Comparison of ENCODE assay signal across 11 cellular contexts in the genomic region with DNA sequence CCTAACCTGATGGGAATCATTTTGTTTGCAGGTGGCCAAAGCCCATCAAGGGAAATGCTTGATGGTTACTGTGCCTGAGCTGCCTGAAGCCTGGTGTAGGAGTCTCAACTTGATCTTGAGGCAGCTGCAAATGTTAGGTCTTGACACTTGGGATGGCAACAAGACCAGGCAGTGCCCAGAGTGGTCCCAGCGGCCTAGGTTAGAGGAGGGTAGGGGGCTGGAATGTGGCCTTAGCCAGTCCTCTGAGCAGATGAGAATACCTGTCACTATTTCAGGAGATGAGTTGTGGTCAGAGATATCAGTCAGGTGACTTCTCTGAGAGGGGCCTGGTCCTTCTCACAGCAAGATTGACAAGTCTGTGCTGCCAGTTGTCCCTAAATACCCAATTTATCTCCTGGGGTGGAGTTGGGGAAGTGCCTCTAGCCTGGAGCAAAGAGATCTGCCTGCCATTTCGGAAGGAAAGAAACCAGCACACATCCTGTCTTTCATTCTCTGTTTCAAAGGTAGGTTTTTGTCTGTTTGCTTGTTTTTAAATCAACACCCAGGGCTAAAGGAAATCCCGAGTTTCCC. TPM values are rescaled to one million over a fixed set of nuclear protein-coding genes. Genes with fewer than 3 reads are reported as not detected.
DNase-seq lines count a peak whose midpoint lies in the region; FAIRE-seq and TF ChIP-seq lines count a peak whose summit lies in the region.
"Had no signal": no experiment of that assay in that cellular context is flagged by ENCODE, and none has a peak within 500 bp of the region (broad histone marks: within the 10 kb centered on the region; RNA-seq: fewer than 3 reads in every experiment).

No MANE protein-coding gene starts in this region.

- peak; percentile 60 for FAIRE-seq in keratinocyte (lab: Jason Lieb, UNC)

- no peak overlapping the region for H3K4me3 ChIP-seq in GM23248
- no peak overlapping the region for H3K4me3 ChIP-seq in adipocyte (ENCODE audit: low read length)
- H3K4me3 ChIP-seq in keratinocyte (ENCODE audit: control insufficient read depth in 2 of 3, extremely low read depth in 1 of 3, insufficient read depth in 2 of 3, low read depth in 1 of 3, low read length in 3 of 3) = no peak overlapping the region
- no peak overlapping the region for H3K4me3 ChIP-seq in suprapubic skin
- H3K4me3 ChIP-seq: colonic mucosa had no signal

- H3K27ac ChIP-seq in GM23248 (peak overlapping the region; percentile 20), keratinocyte (ENCODE audit: control insufficient read depth, insufficient read depth, low read length) (no peak overlapping the region), suprapubic skin (peak overlapping the region; percentile 59)
- H3K27ac ChIP-seq: colonic mucosa had no signal

- 91 to 95% methylated on average over 3 of the region's 3 CpGs for WGBS in GM23248 (ENCODE audit: low coverage in 1 of 2, low lambda C conversion rate in 2 of 2, missing lambda C conversion rate in 2 of 2), 2 experiments
- 46% methylated on average over 3 of the region's 3 CpGs for WGBS in suprapubic skin

- peaks cover 45% of the 10 kb centered on the region for H3F3A ChIP-seq in GM23248 (ENCODE audit: insufficient read depth)

- H2AFZ ChIP-seq in GM23248 (no peak overlapping the region), keratinocyte (ENCODE audit: control insufficient read depth, low read length) (peak overlapping the region; percentile 58)

- H3K36me3 ChIP-seq in GM23248 (ENCODE audit: low read depth) = no peaks in the 10 kb centered on the region
- no peaks in the 10 kb centered on the region for H3K36me3 ChIP-seq in adipocyte (ENCODE audit: control insufficient read depth, insufficient read depth, low read length, severe bottlenecking)
- H3K36me3 ChIP-seq in keratinocyte (ENCODE audit: control insufficient read depth in 2 of 2, extremely low read depth in 1 of 2, insufficient read depth in 2 of 2, low read length in 2 of 2) = no peaks in the 10 kb centered on the region
- no peaks in the 10 kb centered on the region for H3K36me3 ChIP-seq in suprapubic skin
- H3K36me3 ChIP-seq: colonic mucosa had no signal

- TF ChIP-seq POLR2A in suprapubic skin (IDR thresholded peaks at IDR 0.05) = no peak

- H3K4me2 ChIP-seq in GM23248 (ENCODE audit: unreplicated experiment) (peak overlapping the region; percentile 53), keratinocyte (ENCODE audit: control insufficient read depth, extremely low read depth, insufficient read depth, low read depth, low read length) (peak overlapping the region; percentile 45)

- H3K9me3 ChIP-seq in GM23248 (ENCODE audit: low read depth) (no peaks in the 10 kb centered on the region), adipocyte (ENCODE audit: control insufficient read depth, low read length) (no peaks in the 10 kb centered on the region), keratinocyte (ENCODE audit: control insufficient read depth, low read depth, low read length) (no peaks in the 10 kb centered on the region), suprapubic skin (no peaks in the 10 kb centered on the region)
- H3K9me3 ChIP-seq: colonic mucosa had no signal

- in situ Hi-C loops in GM23248 (cut with MboI) = no loop called here

- no peaks in the 10 kb centered on the region for H3K9me1 ChIP-seq in keratinocyte (ENCODE audit: control insufficient read depth, extremely low read depth, insufficient read depth, low read length)

- H4K20me1 ChIP-seq in GM23248 (ENCODE audit: insufficient read depth) = no peaks in the 10 kb centered on the region; the same call in 1 of the 2 replicates
- H4K20me1 ChIP-seq in keratinocyte (ENCODE audit: control insufficient read depth, extremely low read depth, insufficient read depth, low read length) = no peaks in the 10 kb centered on the region

- H3K9ac ChIP-seq in GM23248 = no peak overlapping the region
- H3K9ac ChIP-seq in adipocyte (ENCODE audit: low read length) = peak overlapping the region; percentile 17
- H3K9ac ChIP-seq in keratinocyte (ENCODE audit: control insufficient read depth, extremely low read depth, insufficient read depth, low read length) = no peak overlapping the region

- H3K27me3 ChIP-seq in GM23248 (replicated peaks; ENCODE audit: insufficient read depth) = no peaks in the 10 kb centered on the region
- H3K27me3 ChIP-seq in adipocyte (replicated peaks; ENCODE audit: control insufficient read depth, insufficient read depth, low read length) = no peaks in the 10 kb centered on the region
- H3K27me3 ChIP-seq in keratinocyte (ENCODE audit: control insufficient read depth, extremely low read depth, insufficient read depth, low read length) = no peaks in the 10 kb centered on the region
- H3K27me3 ChIP-seq in suprapubic skin = no peaks in the 10 kb centered on the region
- H3K27me3 ChIP-seq: colonic mucosa had no signal

- dilution Hi-C loops in keratinocyte (cut with MboI; ENCODE audit: extremely low pct_ligation_motif_present, low sequenced_read_pairs) = no loop called here

- no peaks in the 10 kb centered on the region for H3K9me2 ChIP-seq in GM23248 (ENCODE audit: insufficient read depth)

- no peak for TF ChIP-seq EP300 in suprapubic skin (IDR thresholded peaks at IDR 0.05)

- H3K4me1 ChIP-seq in GM23248 (ENCODE audit: insufficient read depth) = peaks cover 46% of the 10 kb centered on the region
- peaks cover 64% of the 10 kb centered on the region for H3K4me1 ChIP-seq in adipocyte (ENCODE audit: control insufficient read depth, insufficient read depth, low read length)
- peaks cover 10% of the 10 kb centered on the region for H3K4me1 ChIP-seq in keratinocyte (ENCODE audit: control insufficient read depth, extremely low read depth, insufficient read depth, low read length)
- peaks cover 40% of the 10 kb centered on the region for H3K4me1 ChIP-seq in suprapubic skin
- H3K4me1 ChIP-seq: colonic mucosa had no signal

- TF ChIP-seq CTCF in keratinocyte (optimal IDR thresholded peaks at IDR 0.05 in 1 of 3, IDR thresholded peaks at IDR 0.05 in 1 of 3, conservative IDR thresholded peaks at IDR 0.05 in 1 of 3; ENCODE audit: extremely low read depth in 1 of 3, insufficient read depth in 2 of 3, low read length in 3 of 3) (no peak), suprapubic skin (IDR thresholded peaks at IDR 0.05) (no peak)

- DNase-seq in GM23248 = no peak
- DNase-seq in adipocyte (ENCODE audit: low read depth) = no peak
- no peak for DNase-seq in keratinocyte (ENCODE audit: low read depth, low spot score)
- no peak for DNase-seq in suprapubic skin (ENCODE audit: low spot score in 2 of 2)
- DNase-seq in epidermal melanocyte (ENCODE audit: insufficient read length, low spot score) = no peak
- DNase-seq in GM03348 (ENCODE audit: low spot score) = no peak
- no peak for DNase-seq in glomerular visceral epithelial cell (ENCODE audit: extremely low spot score)
- no peak for DNase-seq in NCI-H82 treated with DMSO at 0.1 percent for 48 hours (lab: John Stamatoyannopoulos, UW; ENCODE audit: unreplicated experiment)
- DNase-seq: CD8-positive, alpha-beta memory T cell; colonic mucosa; stimulated activated naive B cell treated with anti-CD40 and anti-IgM and Interleukin-4, amounts not matched to agents 10 μg/mL and 1 μg/mL and 100 μg/mL, for 72 hours had no signal

- H3K79me2 ChIP-seq in GM23248 (ENCODE audit: insufficient read depth) (peaks cover 98% of the 10 kb centered on the region), keratinocyte (ENCODE audit: control insufficient read depth, insufficient read depth, low read length) (no peaks in the 10 kb centered on the region)

RNA-seq across cellular contexts. Expression of a gene that starts 13.4 kb away (rescaled TPM):
- total RNA-seq in GM23248 (2014; rRNA removed; shearing (Covaris generic)) = 187 and 199 TPM in 2 replicates
- polyA plus RNA-seq in GM23248 (2016; fragmentation: Nextera tagmentation; extraction: Ambion mirVana) (52.6 and 57.7 TPM in 2 replicates), keratinocyte (34.6 to 40.0 TPM (median 39.9 TPM) in 3 replicates)
- polyA plus RNA-seq in keratinocyte (2011; ENCODE audit: low read depth) = 73.1 TPM
- 15.6 and 19.1 TPM in 2 replicates for polyA plus RNA-seq in keratinocyte (2011; cell fraction: cytosol; rRNA removed)
- polyA plus RNA-seq in keratinocyte (2011; cell fraction: nucleus; rRNA removed) = 207 and 214 TPM in 2 replicates
- polyA plus RNA-seq in keratinocyte (2012; ENCODE audit: low replicate concordance) = 48.0 and 66.9 TPM in 2 replicates
- 73.2 to 113 TPM (median 97.5 TPM) in 3 replicates for polyA minus RNA-seq in keratinocyte
- polyA minus RNA-seq in keratinocyte (2011; cell fraction: cytosol; rRNA and poly(A)+ RNA removed) = 32.8 TPM
- polyA minus RNA-seq in keratinocyte (2011; cell fraction: nucleus; rRNA and poly(A)+ RNA removed) = 138 and 269 TPM in 2 replicates
- total RNA-seq in suprapubic skin = 100 to 1,000 TPM; 173 to 250 (median 203) TPM
